In genomic region chr10:28276384-28276783, GRCh38 we compare ENCODE assay signal across 20 cellular contexts. TPM values are rescaled to one million over a fixed set of nuclear protein-coding genes. Genes with fewer than 3 reads are reported as not detected.
DNase-seq lines count a peak whose midpoint lies in the region; ATAC-seq, FAIRE-seq and TF ChIP-seq lines count a peak whose summit lies in the region.
"Had no signal": no experiment of that assay in that cellular context is flagged by ENCODE, and none has a peak within 500 bp of the region (broad histone marks: within the 10 kb centered on the region; RNA-seq: fewer than 3 reads in every experiment).

No MANE protein-coding gene starts in this region.

- H3K36me3 ChIP-seq in WERI-Rb-1 (no peaks in the 10 kb centered on the region), psoas muscle (ENCODE audit: insufficient read depth in 1 of 2, low read depth in 1 of 2) (no peaks in the 10 kb centered on the region)
- H3K36me3 ChIP-seq: BE2C had no signal

- no peaks in the 10 kb centered on the region for H3K9me3 ChIP-seq in WERI-Rb-1 (ENCODE audit: severe bottlenecking)
- no peaks in the 10 kb centered on the region for H3K9me3 ChIP-seq in psoas muscle
- H3K9me3 ChIP-seq: BE2C, Caco-2 had no signal

- H3K27me3 ChIP-seq in WERI-Rb-1 (ENCODE audit: insufficient read depth, low read depth, severe bottlenecking) (no peaks in the 10 kb centered on the region), psoas muscle (ENCODE audit: insufficient read depth in 3 of 3, low read length in 2 of 3) (no peaks in the 10 kb centered on the region)
- H3K27me3 ChIP-seq: BE2C had no signal

- H3K27ac ChIP-seq in WERI-Rb-1, result no peak overlapping the region
- H3K27ac ChIP-seq in psoas muscle, result peak overlapping the region; percentile 82
- no peak overlapping the region for H3K27ac ChIP-seq in caudate nucleus (ENCODE audit: low read depth, low read length)

- TF ChIP-seq CTCF in D721Med (IDR thresholded peaks at IDR 0.05; ENCODE audit: insufficient read depth, missing control alignments), result no peak
- TF ChIP-seq CTCF in WERI-Rb-1 (IDR thresholded peaks at IDR 0.05; ENCODE audit: low read depth, low read length), result no peak
- TF ChIP-seq CTCF in psoas muscle (IDR thresholded peaks at IDR 0.05), result no peak

- DNase-seq in NCI-H345 (lab: John Stamatoyannopoulos, UW) (peak; percentile 21), NCI-H345 treated with DMSO at 0.1 percent for 48 hours (lab: John Stamatoyannopoulos, UW; ENCODE audit: unreplicated experiment) (no peak), D721Med (ENCODE audit: insufficient read length, low spot score) (peak; percentile 41), WERI-Rb-1 (peak; percentile 8), psoas muscle (no peak), AG20443 (ENCODE audit: low spot score) (no peak), caudate nucleus (lab: John Stamatoyannopoulos, UW) (no peak)
- DNase-seq: BE2C; C1 segment of cervical spinal cord; Caco-2; CD4-positive, CD25-positive, alpha-beta regulatory T cell; CD8-positive, alpha-beta memory T cell; DMS153; DND-41; EL; GOT3; H7; HFFc6 had no signal

- no peak for FAIRE-seq in D721Med (lab: Jason Lieb, UNC)
- FAIRE-seq: GM12878 had no signal

- ATAC-seq in psoas muscle, result no peak
- ATAC-seq: GM12878, HCT116 had no signal

- WGBS in psoas muscle, 3 donors, result 69 to 90% (median 83%) methylated on average over 4 of the region's 4 CpGs

- H3K4me3 ChIP-seq in WERI-Rb-1 (ENCODE audit: low read depth, low read length) (no peak overlapping the region), psoas muscle (no peak overlapping the region)
- H3K4me3 ChIP-seq: GM12878 had no signal

- peaks cover 43% of the 10 kb centered on the region for H3K4me1 ChIP-seq in psoas muscle
- H3K4me1 ChIP-seq: BE2C had no signal

- intact Hi-C loops in psoas muscle (cut with DNase I), result no loop called here

RNA-seq across cellular contexts. Expression of gene MPP7, which starts 26.5 kb away (rescaled TPM):
- total RNA-seq in psoas muscle, result 10 to 100 TPM; 11.3 to 12.5 (median 12.3) TPM
- 1 to 10 TPM; 2.3 to 6.5 (median 6.5) TPM for polyA plus RNA-seq in psoas muscle

Comparison
In these comparisons a context has a peak if more than half of its experiments do, and no peak if none do; other contexts are left out.
1. DNase-seq: peak in NCI-H345 (single experiment), D721Med (single experiment) and WERI-Rb-1 (single experiment); none in NCI-H345 treated with DMSO at 0.1 percent for 48 hours (single experiment), psoas muscle (0 of 2), AG20443 (single experiment) and caudate nucleus (0 of 61).